ENCODE assay signal across 18 cellular contexts in the genomic region with DNA sequence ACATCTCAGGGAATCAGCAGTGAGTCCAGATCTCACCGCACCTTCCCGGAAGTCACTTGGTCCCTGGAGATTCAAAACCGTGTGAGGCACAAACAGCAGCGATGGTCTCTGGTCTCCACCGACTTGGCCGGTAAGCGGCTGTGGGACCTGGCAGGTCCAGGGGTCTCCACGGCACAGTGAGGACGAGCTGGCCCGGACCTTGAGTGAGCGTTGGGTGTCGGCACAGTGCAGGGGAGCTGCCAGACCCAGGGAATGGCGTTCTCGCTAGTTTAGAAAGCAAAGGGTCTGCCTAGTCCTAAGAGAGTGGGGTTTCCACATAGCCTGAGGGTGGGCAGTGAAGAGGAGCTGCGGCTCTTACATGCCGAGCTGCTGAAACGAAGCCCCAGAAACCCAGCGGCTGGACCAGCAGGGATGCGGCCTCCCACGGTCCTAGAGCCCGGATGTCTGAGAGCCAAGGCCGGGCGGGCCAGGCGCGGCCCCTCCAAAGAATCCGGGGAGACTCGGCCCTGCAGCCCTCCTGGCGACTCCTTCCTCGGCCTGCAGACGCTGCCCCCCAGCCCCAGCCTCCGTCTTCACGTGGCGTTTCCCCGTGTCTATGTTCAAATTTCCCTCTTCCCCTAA.
"Had no signal": no experiment of that assay in that cellular context is flagged by ENCODE, and none has a peak within 500 bp of the region (broad histone marks: within the 10 kb centered on the region; RNA-seq: fewer than 3 reads in every experiment).

No MANE protein-coding gene starts in this region.

- H3K27ac Mint-ChIP-seq: immature natural killer cell; naive thymus-derived CD4-positive, alpha-beta T cell; stimulated activated effector memory CD8-positive, alpha-beta T cell treated with anti-CD3 and anti-CD28 coated beads, Interleukin-12 subunit alpha, Interleukin-12 subunit beta, amount 100 ng/mL, for 72 hours had no signal

- ATAC-seq: foreskin keratinocyte; left cardiac atrium; naive thymus-derived CD4-positive, alpha-beta T cell; right cardiac atrium; stimulated activated effector memory CD8-positive, alpha-beta T cell treated with anti-CD3 and anti-CD28 coated beads, Interleukin-12 subunit alpha, Interleukin-12 subunit beta, amount 100 ng/mL, for 72 hours; stimulated activated naive CD8-positive, alpha-beta T cell treated with anti-CD3 and anti-CD28 coated beads, Interleukin-15, Interleukin-2, amounts not matched to agents 100 U/mL and 50 U/mL, for 24 hours had no signal

- H3K4me1 ChIP-seq: colonic mucosa, foreskin keratinocyte, thyroid gland had no signal

- H3K36me3 ChIP-seq: colonic mucosa, ovary, suprapubic skin, thyroid gland, upper lobe of left lung, uterus had no signal

- H3K36me3 Mint-ChIP-seq: immature natural killer cell; naive thymus-derived CD4-positive, alpha-beta T cell; stimulated activated effector memory CD8-positive, alpha-beta T cell treated with anti-CD3 and anti-CD28 coated beads, Interleukin-12 subunit alpha, Interleukin-12 subunit beta, amount 100 ng/mL, for 72 hours had no signal

- H3K9me3 ChIP-seq: colonic mucosa, ovary, suprapubic skin, thyroid gland, upper lobe of left lung, uterus had no signal

- H3K4me3 Mint-ChIP-seq: immature natural killer cell; naive thymus-derived CD4-positive, alpha-beta T cell; stimulated activated effector memory CD8-positive, alpha-beta T cell treated with anti-CD3 and anti-CD28 coated beads, Interleukin-12 subunit alpha, Interleukin-12 subunit beta, amount 100 ng/mL, for 72 hours had no signal

- H3K27me3 ChIP-seq: colonic mucosa, ovary, thyroid gland, upper lobe of left lung, uterus had no signal

- H3K9me3 Mint-ChIP-seq: immature natural killer cell; naive thymus-derived CD4-positive, alpha-beta T cell; stimulated activated effector memory CD8-positive, alpha-beta T cell treated with anti-CD3 and anti-CD28 coated beads, Interleukin-12 subunit alpha, Interleukin-12 subunit beta, amount 100 ng/mL, for 72 hours had no signal

- H3K27ac ChIP-seq: colonic mucosa, foreskin keratinocyte, ovary, suprapubic skin, thyroid gland, upper lobe of left lung, uterus had no signal

- DNase-seq: colonic mucosa; dermis blood vessel endothelial cell; foreskin keratinocyte; immature natural killer cell; kidney; left cardiac atrium; mammary epithelial cell; naive thymus-derived CD4-positive, alpha-beta T cell; ovary; right cardiac atrium; stimulated activated CD4-positive, alpha-beta T cell treated with anti-CD3 and anti-CD28 coated beads, Interleukin-4, amount 100 ng/mL, for 1 hour; stimulated activated CD8-positive, alpha-beta memory T cell treated with anti-CD3 and anti-CD28 coated beads, Interleukin-4, amount 100 ng/mL, for 48 hours; stimulated activated naive CD8-positive, alpha-beta T cell treated with anti-CD3 and anti-CD28 coated beads, Interleukin-15, Interleukin-2, amounts not matched to agents 100 U/mL and 50 U/mL, for 24 hours; thyroid gland; uterus had no signal

- H3K4me1 Mint-ChIP-seq: immature natural killer cell; naive thymus-derived CD4-positive, alpha-beta T cell; stimulated activated effector memory CD8-positive, alpha-beta T cell treated with anti-CD3 and anti-CD28 coated beads, Interleukin-12 subunit alpha, Interleukin-12 subunit beta, amount 100 ng/mL, for 72 hours had no signal

- FAIRE-seq: kidney had no signal

- H3K4me3 ChIP-seq: colonic mucosa, ovary, suprapubic skin, thyroid gland, upper lobe of left lung, uterus had no signal
